ENCODE assay signal across 2 cellular contexts in the genomic region with DNA sequence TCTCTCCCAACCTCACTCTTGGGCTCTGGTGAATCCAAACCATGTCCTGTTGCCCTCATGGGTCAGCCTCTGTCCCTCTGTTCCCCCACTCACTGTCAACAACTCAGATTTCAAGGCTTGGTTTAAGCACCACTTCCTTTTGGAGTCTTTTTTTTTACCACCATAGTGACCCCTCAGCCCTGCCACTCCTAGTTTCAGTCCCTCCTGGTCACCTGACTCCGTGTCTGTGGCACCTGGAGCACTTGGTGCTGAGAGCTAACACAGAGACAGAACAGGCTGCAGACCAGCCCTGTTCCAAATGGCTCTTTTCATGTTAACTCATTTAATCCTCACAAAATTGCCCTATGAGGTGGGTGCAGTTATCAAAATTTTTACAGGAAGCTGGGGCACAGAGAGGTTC.
TF ChIP-seq lines count a peak whose summit lies in the region.

No MANE protein-coding gene starts in this region.

TF ChIP-seq in A549, 52 proteins besides CTCF, POLR2A, EP300 and RAD21:
- no peak for TF ChIP-seq RFX5 (IDR thresholded peaks at IDR 0.05)
- TF ChIP-seq CBX8 (IDR thresholded peaks at IDR 0.05), result no peak
- TF ChIP-seq MAFK (IDR thresholded peaks at IDR 0.05; ENCODE audit: partially characterized antibody), result no peak
- no peak for TF ChIP-seq HOXB13 (CRISPR knock-in tag; IDR thresholded peaks at IDR 0.05; ENCODE audit: low read depth)
- no peak for TF ChIP-seq FOSB (CRISPR knock-in tag; IDR thresholded peaks at IDR 0.05)
- TF ChIP-seq BHLHE40 (IDR thresholded peaks at IDR 0.05; ENCODE audit: low read depth, low read length), result no peak
- TF ChIP-seq, protein P1, sequence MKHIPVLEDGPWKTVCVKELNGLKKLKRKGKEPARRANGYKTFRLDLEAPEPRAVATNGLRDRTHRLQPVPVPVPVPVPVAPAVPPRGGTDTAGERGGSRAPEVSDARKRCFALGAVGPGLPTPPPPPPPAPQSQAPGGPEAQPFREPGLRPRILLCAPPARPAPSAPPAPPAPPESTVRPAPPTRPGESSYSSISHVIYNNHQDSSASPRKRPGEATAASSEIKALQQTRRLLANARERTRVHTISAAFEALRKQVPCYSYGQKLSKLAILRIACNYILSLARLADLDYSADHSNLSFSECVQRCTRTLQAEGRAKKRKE (CRISPR knock-in tag; IDR thresholded peaks at IDR 0.05; ENCODE audit: low read depth), result no peak
- no peak for TF ChIP-seq SMC3 (IDR thresholded peaks at IDR 0.05)
- TF ChIP-seq NFE2L2 (conservative IDR thresholded peaks at IDR 0.05; ENCODE audit: low read length), result no peak
- TF ChIP-seq HOXB5 (CRISPR knock-in tag; IDR thresholded peaks at IDR 0.05), result no peak
- TF ChIP-seq, protein P2, sequence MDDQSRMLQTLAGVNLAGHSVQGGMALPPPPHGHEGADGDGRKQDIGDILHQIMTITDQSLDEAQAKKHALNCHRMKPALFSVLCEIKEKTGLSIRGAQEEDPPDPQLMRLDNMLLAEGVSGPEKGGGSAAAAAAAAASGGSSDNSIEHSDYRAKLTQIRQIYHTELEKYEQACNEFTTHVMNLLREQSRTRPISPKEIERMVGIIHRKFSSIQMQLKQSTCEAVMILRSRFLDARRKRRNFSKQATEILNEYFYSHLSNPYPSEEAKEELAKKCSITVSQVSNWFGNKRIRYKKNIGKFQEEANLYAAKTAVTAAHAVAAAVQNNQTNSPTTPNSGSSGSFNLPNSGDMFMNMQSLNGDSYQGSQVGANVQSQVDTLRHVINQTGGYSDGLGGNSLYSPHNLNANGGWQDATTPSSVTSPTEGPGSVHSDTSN (IDR thresholded peaks at IDR 0.05), result no peak
- TF ChIP-seq SREBF2 (IDR thresholded peaks at IDR 0.05), result no peak
- TF ChIP-seq EHMT2 (IDR thresholded peaks at IDR 0.05; ENCODE audit: low read depth), result no peak
- no peak for TF ChIP-seq POLR2AphosphoS2 (conservative IDR thresholded peaks at IDR 0.05; ENCODE audit: low read length)
- no peak for TF ChIP-seq RCOR1 (IDR thresholded peaks at IDR 0.05; ENCODE audit: low read depth, low read length)
- TF ChIP-seq, protein P3, sequence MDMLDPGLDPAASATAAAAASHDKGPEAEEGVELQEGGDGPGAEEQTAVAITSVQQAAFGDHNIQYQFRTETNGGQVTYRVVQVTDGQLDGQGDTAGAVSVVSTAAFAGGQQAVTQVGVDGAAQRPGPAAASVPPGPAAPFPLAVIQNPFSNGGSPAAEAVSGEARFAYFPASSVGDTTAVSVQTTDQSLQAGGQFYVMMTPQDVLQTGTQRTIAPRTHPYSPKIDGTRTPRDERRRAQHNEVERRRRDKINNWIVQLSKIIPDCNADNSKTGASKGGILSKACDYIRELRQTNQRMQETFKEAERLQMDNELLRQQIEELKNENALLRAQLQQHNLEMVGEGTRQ (IDR thresholded peaks at IDR 0.05), result no peak
- TF ChIP-seq, protein P4, sequence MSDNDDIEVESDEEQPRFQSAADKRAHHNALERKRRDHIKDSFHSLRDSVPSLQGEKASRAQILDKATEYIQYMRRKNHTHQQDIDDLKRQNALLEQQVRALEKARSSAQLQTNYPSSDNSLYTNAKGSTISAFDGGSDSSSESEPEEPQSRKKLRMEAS (IDR thresholded peaks at IDR 0.05), result no peak
- no peak for TF ChIP-seq ESRRA (IDR thresholded peaks at IDR 0.05; ENCODE audit: borderline replicate concordance, low read length)
- no peak for TF ChIP-seq PHF8 (IDR thresholded peaks at IDR 0.05; ENCODE audit: borderline replicate concordance, low read depth)

TF ChIP-seq in H1, 55 proteins besides CTCF, POLR2A, EP300 and RAD21:
- TF ChIP-seq JUN (IDR thresholded peaks at IDR 0.05; ENCODE audit: low read depth, low read length) (no peak), ZNF274 (IDR thresholded peaks at IDR 0.05; ENCODE audit: borderline replicate concordance, extremely low read depth, low read length) (no peak), HDAC2 (IDR thresholded peaks at IDR 0.05; ENCODE audit: borderline replicate concordance in 1 of 2, low read depth in 2 of 2, low read length in 2 of 2) (no peak)
